ENCODE assay signal across 9 cellular contexts in the genomic region with DNA sequence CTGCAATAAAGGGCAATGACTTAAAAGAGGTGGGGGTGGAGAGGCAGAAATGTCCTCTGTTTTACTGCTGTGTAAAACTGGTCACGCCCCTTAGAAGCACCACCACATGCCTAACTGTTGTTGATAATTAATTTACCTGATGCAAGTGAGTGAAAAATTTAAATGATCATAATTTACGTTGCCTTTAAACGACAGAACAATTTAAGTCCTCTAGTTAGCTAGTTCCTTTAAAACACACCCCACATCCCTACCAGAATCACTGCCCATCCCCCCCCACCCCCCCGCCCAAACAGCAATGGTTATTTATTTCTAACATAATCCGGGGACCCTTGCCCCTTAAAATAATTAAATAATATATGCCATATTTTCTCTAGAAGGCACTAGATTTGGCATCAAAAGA. TPM values are rescaled to one million over a fixed set of nuclear protein-coding genes. Genes with fewer than 3 reads are reported as not detected.
DNase-seq lines count a peak whose midpoint lies in the region; ATAC-seq, FAIRE-seq and TF ChIP-seq lines count a peak whose summit lies in the region.
"Had no signal": no experiment of that assay in that cellular context is flagged by ENCODE, and none has a peak within 500 bp of the region (broad histone marks: within the 10 kb centered on the region; RNA-seq: fewer than 3 reads in every experiment).

No MANE protein-coding gene starts in this region.

- peak overlapping the region; percentile 92 for H2AFZ ChIP-seq in SK-N-SH (ENCODE audit: low read depth)

- H3K4me3 ChIP-seq in SK-N-SH (ENCODE audit: low read depth in 2 of 2, low read length in 1 of 2) (no peak overlapping the region; a peak in 1 of 4 replicates), RWPE2 (ENCODE audit: severe bottlenecking) (no peak overlapping the region), kidney (ENCODE audit: low read length in 2 of 2) (peak overlapping the region; percentile 87), spleen (peak overlapping the region in 1 of 8 donors; percentile 92)

- H3K36me3 ChIP-seq in SK-N-SH (replicated peaks in 1 of 2; ENCODE audit: control insufficient read depth in 1 of 2, insufficient read depth in 2 of 2, low read length in 1 of 2) (peaks cover 0 to 3% of the 10 kb centered on the region in 2 experiments), RWPE2 (ENCODE audit: low read depth) (peaks cover 5% of the 10 kb centered on the region; the same call in 1 of the 2 replicates), kidney (ENCODE audit: control insufficient read depth in 1 of 2, insufficient read depth in 2 of 2, low read length in 2 of 2) (no peaks in the 10 kb centered on the region), spleen (peaks cover 0 to 7% (median 0%) of the 10 kb centered on the region in 6 donors)

- H3K27ac ChIP-seq in SK-N-SH (ENCODE audit: low read depth in 2 of 2, low read length in 1 of 2) = no peak overlapping the region
- peak overlapping the region; percentile 83 for H3K27ac ChIP-seq in RWPE2 (ENCODE audit: poor library complexity, severe bottlenecking)
- H3K27ac ChIP-seq in kidney (ENCODE audit: low read depth in 2 of 2, low read length in 2 of 2) = peak overlapping the region in 1 of 2 donors; percentile 98
- peak overlapping the region in 7 of 8 donors; percentile 96 to 100 (median 99) for H3K27ac ChIP-seq in spleen

- no peak for TF ChIP-seq POLR2A in spleen (IDR thresholded peaks at IDR 0.05)

- H3K9ac ChIP-seq in SK-N-SH = no peak overlapping the region
- no peak overlapping the region for H3K9ac ChIP-seq in kidney (ENCODE audit: low read length in 2 of 2)

- H3K27me3 ChIP-seq in SK-N-SH (ENCODE audit: insufficient read depth) = no peaks in the 10 kb centered on the region
- no peaks in the 10 kb centered on the region for H3K27me3 ChIP-seq in RWPE2 (ENCODE audit: insufficient read depth, poor library complexity, severe bottlenecking)
- H3K27me3 ChIP-seq in spleen (replicated peaks in 1 of 7) = no peaks in the 10 kb centered on the region

- POLR2A ChIA-PET in SK-N-SH (lab: Yijun Ruan, JAX) = no interaction called here

- no peak overlapping the region for H3K4me2 ChIP-seq in SK-N-SH

- DNase-seq in SK-N-SH = no peak
- DNase-seq in RWPE2 (ENCODE audit: low spot score) = no peak
- DNase-seq in kidney = no peak
- no peak for DNase-seq in spleen
- DNase-seq in AG08395 (ENCODE audit: low spot score) = no peak
- DNase-seq in EL = no peak
- DNase-seq in GM10266 (ENCODE audit: extremely low spot score) = no peak

- no peak for TF ChIP-seq EP300 in SK-N-SH (IDR thresholded peaks at IDR 0.05; ENCODE audit: borderline replicate concordance in 1 of 2, low read depth in 1 of 2, low read length in 1 of 2)

- intact Hi-C loops in kidney (cut with DNase I) = no loop called here
- intact Hi-C loops in spleen (cut with DNase I; ENCODE audit: low total_unique reads) = no loop called here

- ATAC-seq in SK-N-SH treated with all-trans-retinoic acid at 6 μM for 48 hours (no peak), RWPE2 (ENCODE audit: low read depth) (no peak)

- peaks cover 19% of the 10 kb centered on the region for H4K20me1 ChIP-seq in SK-N-SH (ENCODE audit: insufficient read depth)

- peaks cover 0 to 2% of the 10 kb centered on the region in 2 experiments; a peak in 2 of 4 replicates for H3K4me1 ChIP-seq in SK-N-SH (ENCODE audit: control insufficient read depth in 1 of 2, insufficient read depth in 2 of 2, low read depth in 1 of 2, low read length in 1 of 2)
- H3K4me1 ChIP-seq in RWPE2 (ENCODE audit: insufficient read depth, poor library complexity, severe bottlenecking) = peaks cover 7% of the 10 kb centered on the region
- H3K4me1 ChIP-seq in kidney (ENCODE audit: control insufficient read depth in 1 of 2, insufficient read depth in 1 of 2, low read depth in 1 of 2, low read length in 2 of 2) = peaks cover 3 to 9% of the 10 kb centered on the region in 2 donors
- H3K4me1 ChIP-seq in spleen = peaks cover 21 to 36% (median 32%) of the 10 kb centered on the region in 6 donors

- FAIRE-seq in kidney (lab: Jason Lieb, UNC) = no peak
- FAIRE-seq: bronchial epithelial cell had no signal

- TF ChIP-seq CTCF in SK-N-SH (IDR thresholded peaks at IDR 0.05) (no peak), RWPE2 (IDR thresholded peaks at IDR 0.05; ENCODE audit: poor library complexity, severe bottlenecking) (no peak), kidney (IDR thresholded peaks at IDR 0.05; ENCODE audit: borderline replicate concordance, extremely low read depth, insufficient read depth) (no peak), spleen (IDR thresholded peaks at IDR 0.05 in 8 of 11, conservative IDR thresholded peaks at IDR 0.05 in 3 of 11) (no peak), GM10266 (IDR thresholded peaks at IDR 0.05; ENCODE audit: control insufficient read depth, insufficient read depth, low read depth, missing control alignments) (no peak)

- H3F3A ChIP-seq in SK-N-SH (replicated peaks; ENCODE audit: insufficient read depth) = peaks cover 7% of the 10 kb centered on the region

- CTCF ChIA-PET in SK-N-SH (lab: Yijun Ruan, JAX) = no interaction called here

- 97% methylated on average over 5 of the region's 5 CpGs for WGBS in SK-N-SH (ENCODE audit: low lambda C conversion rate)
- WGBS in spleen, 5 donors = 92 to 97% (median 96%) methylated on average over 5 of the region's 5 CpGs

- no peak for TF ChIP-seq RAD21 in SK-N-SH (IDR thresholded peaks at IDR 0.05; ENCODE audit: low read length)

- no peaks in the 10 kb centered on the region for H3K9me2 ChIP-seq in SK-N-SH

- H3K9me3 ChIP-seq in SK-N-SH (no peaks in the 10 kb centered on the region), RWPE2 (ENCODE audit: severe bottlenecking) (no peaks in the 10 kb centered on the region), kidney (ENCODE audit: control insufficient read depth in 1 of 2, low read length in 2 of 2) (peaks cover 0 to 3% of the 10 kb centered on the region in 2 donors), spleen (peaks cover 0 to 10% (median 0%) of the 10 kb centered on the region in 8 donors)

- H3K79me2 ChIP-seq in SK-N-SH (ENCODE audit: insufficient read depth) = peaks cover 43% of the 10 kb centered on the region

TF ChIP-seq in SK-N-SH, 30 proteins besides CTCF, POLR2A, EP300 and RAD21 (continues in another document):
- TF ChIP-seq GABPA (IDR thresholded peaks at IDR 0.05; ENCODE audit: low read depth) (no peak), TCF12 (IDR thresholded peaks at IDR 0.05) (no peak), FOXM1 (IDR thresholded peaks at IDR 0.05; ENCODE audit: low read depth) (no peak), NRF1 (IDR thresholded peaks at IDR 0.05; ENCODE audit: low read depth, low read length) (no peak), JUND (IDR thresholded peaks at IDR 0.05) (no peak)

TF ChIP-seq in SK-N-SH treated with all-trans-retinoic acid at 6 μM for 48 hours, 23 proteins besides CTCF, POLR2A, EP300 and RAD21 (continues in another document):
- TF ChIP-seq ZC3H10 (CRISPR knock-in tag; IDR thresholded peaks at IDR 0.05) = no peak
- no peak for TF ChIP-seq OSR1 (CRISPR knock-in tag; IDR thresholded peaks at IDR 0.05)
- no peak for TF ChIP-seq PPARA (CRISPR knock-in tag; IDR thresholded peaks at IDR 0.05; ENCODE audit: borderline replicate concordance)
- no peak for TF ChIP-seq CSDC2 (CRISPR knock-in tag; IDR thresholded peaks at IDR 0.05)
- TF ChIP-seq, protein P1, sequence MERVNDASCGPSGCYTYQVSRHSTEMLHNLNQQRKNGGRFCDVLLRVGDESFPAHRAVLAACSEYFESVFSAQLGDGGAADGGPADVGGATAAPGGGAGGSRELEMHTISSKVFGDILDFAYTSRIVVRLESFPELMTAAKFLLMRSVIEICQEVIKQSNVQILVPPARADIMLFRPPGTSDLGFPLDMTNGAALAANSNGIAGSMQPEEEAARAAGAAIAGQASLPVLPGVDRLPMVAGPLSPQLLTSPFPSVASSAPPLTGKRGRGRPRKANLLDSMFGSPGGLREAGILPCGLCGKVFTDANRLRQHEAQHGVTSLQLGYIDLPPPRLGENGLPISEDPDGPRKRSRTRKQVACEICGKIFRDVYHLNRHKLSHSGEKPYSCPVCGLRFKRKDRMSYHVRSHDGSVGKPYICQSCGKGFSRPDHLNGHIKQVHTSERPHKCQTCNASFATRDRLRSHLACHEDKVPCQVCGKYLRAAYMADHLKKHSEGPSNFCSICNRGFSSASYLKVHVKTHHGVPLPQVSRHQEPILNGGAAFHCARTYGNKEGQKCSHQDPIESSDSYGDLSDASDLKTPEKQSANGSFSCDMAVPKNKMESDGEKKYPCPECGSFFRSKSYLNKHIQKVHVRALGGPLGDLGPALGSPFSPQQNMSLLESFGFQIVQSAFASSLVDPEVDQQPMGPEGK (CRISPR knock-in tag; IDR thresholded peaks at IDR 0.05; ENCODE audit: borderline replicate concordance) = no peak
- TF ChIP-seq ZNF8 (CRISPR knock-in tag; IDR thresholded peaks at IDR 0.05) = no peak
- TF ChIP-seq GLIS3 (CRISPR knock-in tag; IDR thresholded peaks at IDR 0.05) = no peak
- TF ChIP-seq TCF4 (CRISPR knock-in tag; IDR thresholded peaks at IDR 0.05; ENCODE audit: borderline replicate concordance) = no peak
- TF ChIP-seq, protein P2, sequence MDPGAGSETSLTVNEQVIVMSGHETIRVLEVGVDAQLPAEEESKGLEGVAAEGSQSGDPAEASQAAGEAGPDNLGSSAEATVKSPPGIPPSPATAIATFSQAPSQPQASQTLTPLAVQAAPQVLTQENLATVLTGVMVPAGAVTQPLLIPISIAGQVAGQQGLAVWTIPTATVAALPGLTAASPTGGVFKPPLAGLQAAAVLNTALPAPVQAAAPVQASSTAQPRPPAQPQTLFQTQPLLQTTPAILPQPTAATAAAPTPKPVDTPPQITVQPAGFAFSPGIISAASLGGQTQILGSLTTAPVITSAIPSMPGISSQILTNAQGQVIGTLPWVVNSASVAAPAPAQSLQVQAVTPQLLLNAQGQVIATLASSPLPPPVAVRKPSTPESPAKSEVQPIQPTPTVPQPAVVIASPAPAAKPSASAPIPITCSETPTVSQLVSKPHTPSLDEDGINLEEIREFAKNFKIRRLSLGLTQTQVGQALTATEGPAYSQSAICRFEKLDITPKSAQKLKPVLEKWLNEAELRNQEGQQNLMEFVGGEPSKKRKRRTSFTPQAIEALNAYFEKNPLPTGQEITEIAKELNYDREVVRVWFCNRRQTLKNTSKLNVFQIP (CRISPR knock-in tag; IDR thresholded peaks at IDR 0.05; ENCODE audit: borderline replicate concordance, low read depth) = no peak
- no peak for TF ChIP-seq SNAI2 (CRISPR knock-in tag; IDR thresholded peaks at IDR 0.05)

RNA-seq across cellular contexts. Expression of a gene that starts 0.7 kb away (rescaled TPM):
- polyA plus RNA-seq in SK-N-SH (2012; rRNA removed) = 8.3 and 10.3 TPM in 2 replicates
- polyA plus RNA-seq in SK-N-SH (2012; cell fraction: cytosol; rRNA removed) = 12.3 and 18.3 TPM in 2 replicates
- polyA plus RNA-seq in SK-N-SH (2012; cell fraction: nucleus; rRNA removed) = 8.6 and 15.8 TPM in 2 replicates
- 52.7 TPM for total RNA-seq in kidney
- 22.8 TPM for polyA plus RNA-seq in kidney (ENCODE audit: insufficient read depth, low read depth, low replicate concordance)
- 10 to 100 TPM; 47.8 to 72.7 (median 64.5) TPM for total RNA-seq in spleen
- 10 to 100 TPM; 32.5 to 43.1 (median 34.8) TPM for polyA plus RNA-seq in spleen

RNA-seq across cellular contexts. Expression of a gene that starts 9.8 kb away (rescaled TPM):
- polyA plus RNA-seq in SK-N-SH (2012; rRNA removed) (8.7 and 14.9 TPM in 2 replicates), kidney (ENCODE audit: insufficient read depth, low read depth, low replicate concordance) (49.8 TPM), spleen (10 to 100 TPM; 28.7 to 42.5 (median 42.1) TPM)
- 9.6 and 11.0 TPM in 2 replicates for polyA plus RNA-seq in SK-N-SH (2012; cell fraction: cytosol; rRNA removed)
- 15.5 and 37.9 TPM in 2 replicates for polyA plus RNA-seq in SK-N-SH (2012; cell fraction: nucleus; rRNA removed)
- total RNA-seq in kidney (24.2 TPM), spleen (10 to 100 TPM; 21.2 to 43.9 (median 28.6) TPM)

Comparison
In these comparisons a context has a peak if more than half of its experiments do, and no peak if none do; other contexts are left out.
1. H3K27ac ChIP-seq: peak in RWPE2 (single experiment) and spleen (7 of 8); none in SK-N-SH (0 of 2).
2. H3K4me3 ChIP-seq: peak in kidney (2 of 2); none in SK-N-SH (0 of 2) and RWPE2 (single experiment).